ENCODE assay signal across 9 cellular contexts in genomic region chr20:33991498-33991897, GRCh38.
A peak's percentile ranks its signal among the peaks of the same experiment; 100 is the strongest.
DNase-seq lines count a peak whose midpoint lies in the region; ATAC-seq and TF ChIP-seq lines count a peak whose summit lies in the region.
"Had no signal": no experiment of that assay in that cellular context is flagged by ENCODE, and none has a peak within 500 bp of the region (broad histone marks: within the 10 kb centered on the region; RNA-seq: fewer than 3 reads in every experiment).

No MANE protein-coding gene starts in this region.

- no peak for TF ChIP-seq CTCF in OCI-LY3 (IDR thresholded peaks at IDR 0.05; ENCODE audit: low read depth, low read length)

- no peaks in the 10 kb centered on the region for H3K9me3 ChIP-seq in OCI-LY3 (ENCODE audit: insufficient read depth, low read length)
- no peaks in the 10 kb centered on the region for H3K9me3 ChIP-seq in duodenal mucosa (ENCODE audit: control insufficient read depth in 1 of 2, low read length in 2 of 2)

- H2AFZ ChIP-seq in OCI-LY3 (ENCODE audit: low read depth, low read length), result no peak overlapping the region

- no peak for DNase-seq in activated T-cell treated with anti-CD3 and anti-CD28 coated beads, Interleukin-2, amount 50 U/mL, for 24 hours
- DNase-seq in activated T-cell treated with anti-CD3 and anti-CD28 coated beads for 4 hours (no peak), NCI-H226 (no peak)
- no peak for DNase-seq in stimulated activated effector memory CD8-positive, alpha-beta T cell treated with anti-CD3 and anti-CD28 coated beads, Interleukin-12 subunit alpha, Interleukin-12 subunit beta, amount 100 ng/mL, for 72 hours (ENCODE audit: low spot score in 2 of 2)
- DNase-seq: NCI-H1930 had no signal

- H3K27ac ChIP-seq in OCI-LY3 (ENCODE audit: low read length), result no peak overlapping the region
- H3K27ac ChIP-seq in duodenal mucosa (ENCODE audit: low read depth, low read length), result no peak overlapping the region

- no peaks in the 10 kb centered on the region for H3K27me3 ChIP-seq in OCI-LY3 (ENCODE audit: low read depth, low read length)
- H3K27me3 ChIP-seq in duodenal mucosa (ENCODE audit: control insufficient read depth in 1 of 2, insufficient read depth in 2 of 2, low read length in 2 of 2), result no peaks in the 10 kb centered on the region

- H3K36me3 ChIP-seq in OCI-LY3 (replicated peaks; ENCODE audit: low read depth, low read length) (peaks cover 7% of the 10 kb centered on the region), duodenal mucosa (ENCODE audit: control insufficient read depth in 1 of 2, insufficient read depth in 2 of 2, low read length in 2 of 2) (no peaks in the 10 kb centered on the region)

- H3K4me3 Mint-ChIP-seq in activated T-cell treated with anti-CD3 and anti-CD28 coated beads, Interleukin-2, amount 50 U/mL, for 24 hours, result peak overlapping the region; percentile 97
- H3K4me3 Mint-ChIP-seq in stimulated activated effector memory CD8-positive, alpha-beta T cell treated with anti-CD3 and anti-CD28 coated beads, Interleukin-12 subunit alpha, Interleukin-12 subunit beta, amount 100 ng/mL, for 72 hours, result peak overlapping the region; percentile 82

- H3K9ac ChIP-seq in OCI-LY3 (ENCODE audit: low read length) (no peak overlapping the region), duodenal mucosa (ENCODE audit: low read depth in 1 of 2, low read length in 2 of 2) (no peak overlapping the region)

- H3K27ac Mint-ChIP-seq in activated T-cell treated with anti-CD3 and anti-CD28 coated beads, Interleukin-2, amount 50 U/mL, for 24 hours, result peak overlapping the region; percentile 69
- peak overlapping the region; percentile 17 for H3K27ac Mint-ChIP-seq in stimulated activated effector memory CD8-positive, alpha-beta T cell treated with anti-CD3 and anti-CD28 coated beads, Interleukin-12 subunit alpha, Interleukin-12 subunit beta, amount 100 ng/mL, for 72 hours

- peaks cover 38% of the 10 kb centered on the region for H3K79me2 ChIP-seq in OCI-LY3 (ENCODE audit: low read length)

- H3K4me3 ChIP-seq in OCI-LY3 (ENCODE audit: low read length), result no peak overlapping the region
- H3K4me3 ChIP-seq in duodenal mucosa (ENCODE audit: low read depth in 1 of 2, low read length in 2 of 2), result peak overlapping the region; percentile 63 to 84

- peaks cover 21% of the 10 kb centered on the region for H4K20me1 ChIP-seq in OCI-LY3 (ENCODE audit: insufficient read depth, low read length)

- H3K9me3 Mint-ChIP-seq in activated T-cell treated with anti-CD3 and anti-CD28 coated beads, Interleukin-2, amount 50 U/mL, for 24 hours, result no peaks in the 10 kb centered on the region
- H3K9me3 Mint-ChIP-seq in stimulated activated effector memory CD8-positive, alpha-beta T cell treated with anti-CD3 and anti-CD28 coated beads, Interleukin-12 subunit alpha, Interleukin-12 subunit beta, amount 100 ng/mL, for 72 hours, result no peaks in the 10 kb centered on the region

- H3K4me1 Mint-ChIP-seq in activated T-cell treated with anti-CD3 and anti-CD28 coated beads, Interleukin-2, amount 50 U/mL, for 24 hours (ENCODE audit: low read depth), result peaks cover 41% of the 10 kb centered on the region
- H3K4me1 Mint-ChIP-seq in stimulated activated effector memory CD8-positive, alpha-beta T cell treated with anti-CD3 and anti-CD28 coated beads, Interleukin-12 subunit alpha, Interleukin-12 subunit beta, amount 100 ng/mL, for 72 hours, result peaks cover 51% of the 10 kb centered on the region

- ATAC-seq in stimulated activated effector memory CD8-positive, alpha-beta T cell treated with anti-CD3 and anti-CD28 coated beads, Interleukin-12 subunit alpha, Interleukin-12 subunit beta, amount 100 ng/mL, for 72 hours, result no peak
- no peak for ATAC-seq in GM21717 (IDR thresholded peaks at IDR 0.05; ENCODE audit: unreplicated experiment)
- ATAC-seq in HG03457 (IDR thresholded peaks at IDR 0.05; ENCODE audit: unreplicated experiment), result no peak

- H3K4me1 ChIP-seq in OCI-LY3 (ENCODE audit: low read length) (peaks cover 24% of the 10 kb centered on the region), duodenal mucosa (ENCODE audit: control insufficient read depth in 1 of 2, insufficient read depth in 2 of 2, low read length in 2 of 2) (peaks cover 27 to 28% of the 10 kb centered on the region in 2 donors)

- peak overlapping the region; percentile 76 for H3K4me2 ChIP-seq in OCI-LY3 (ENCODE audit: low read length)

- H3K36me3 Mint-ChIP-seq in activated T-cell treated with anti-CD3 and anti-CD28 coated beads, Interleukin-2, amount 50 U/mL, for 24 hours (ENCODE audit: low read depth), result peaks cover 42% of the 10 kb centered on the region
- H3K36me3 Mint-ChIP-seq in stimulated activated effector memory CD8-positive, alpha-beta T cell treated with anti-CD3 and anti-CD28 coated beads, Interleukin-12 subunit alpha, Interleukin-12 subunit beta, amount 100 ng/mL, for 72 hours, result peaks cover 31% of the 10 kb centered on the region

- H3K27me3 Mint-ChIP-seq in activated T-cell treated with anti-CD3 and anti-CD28 coated beads, Interleukin-2, amount 50 U/mL, for 24 hours, result no peaks in the 10 kb centered on the region
